ENCODE assay signal across 2 cellular contexts in the genomic region with DNA sequence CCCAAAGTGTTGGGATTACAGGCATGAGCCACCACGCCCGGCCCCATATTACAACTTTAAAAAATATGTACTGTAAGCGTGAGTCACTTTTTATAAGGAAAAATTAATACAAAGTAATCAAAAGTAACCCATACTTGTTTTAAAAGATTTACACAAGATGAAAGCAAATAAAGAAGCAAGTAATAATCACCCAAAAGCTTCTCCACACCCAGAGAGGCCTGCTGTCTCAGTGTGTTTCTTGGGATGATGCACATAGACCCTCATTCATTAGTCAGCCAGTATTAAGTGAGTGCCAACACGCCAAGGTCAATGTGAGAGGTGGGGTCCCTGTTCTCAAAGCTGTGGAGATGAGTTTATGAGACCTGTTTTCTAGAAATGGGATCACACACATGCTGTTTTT.
TF ChIP-seq lines count a peak whose summit lies in the region.

No MANE protein-coding gene starts in this region.

TF ChIP-seq in A549, 52 proteins besides CTCF, POLR2A, EP300 and RAD21 (continued from another document):
- TF ChIP-seq, protein P1, sequence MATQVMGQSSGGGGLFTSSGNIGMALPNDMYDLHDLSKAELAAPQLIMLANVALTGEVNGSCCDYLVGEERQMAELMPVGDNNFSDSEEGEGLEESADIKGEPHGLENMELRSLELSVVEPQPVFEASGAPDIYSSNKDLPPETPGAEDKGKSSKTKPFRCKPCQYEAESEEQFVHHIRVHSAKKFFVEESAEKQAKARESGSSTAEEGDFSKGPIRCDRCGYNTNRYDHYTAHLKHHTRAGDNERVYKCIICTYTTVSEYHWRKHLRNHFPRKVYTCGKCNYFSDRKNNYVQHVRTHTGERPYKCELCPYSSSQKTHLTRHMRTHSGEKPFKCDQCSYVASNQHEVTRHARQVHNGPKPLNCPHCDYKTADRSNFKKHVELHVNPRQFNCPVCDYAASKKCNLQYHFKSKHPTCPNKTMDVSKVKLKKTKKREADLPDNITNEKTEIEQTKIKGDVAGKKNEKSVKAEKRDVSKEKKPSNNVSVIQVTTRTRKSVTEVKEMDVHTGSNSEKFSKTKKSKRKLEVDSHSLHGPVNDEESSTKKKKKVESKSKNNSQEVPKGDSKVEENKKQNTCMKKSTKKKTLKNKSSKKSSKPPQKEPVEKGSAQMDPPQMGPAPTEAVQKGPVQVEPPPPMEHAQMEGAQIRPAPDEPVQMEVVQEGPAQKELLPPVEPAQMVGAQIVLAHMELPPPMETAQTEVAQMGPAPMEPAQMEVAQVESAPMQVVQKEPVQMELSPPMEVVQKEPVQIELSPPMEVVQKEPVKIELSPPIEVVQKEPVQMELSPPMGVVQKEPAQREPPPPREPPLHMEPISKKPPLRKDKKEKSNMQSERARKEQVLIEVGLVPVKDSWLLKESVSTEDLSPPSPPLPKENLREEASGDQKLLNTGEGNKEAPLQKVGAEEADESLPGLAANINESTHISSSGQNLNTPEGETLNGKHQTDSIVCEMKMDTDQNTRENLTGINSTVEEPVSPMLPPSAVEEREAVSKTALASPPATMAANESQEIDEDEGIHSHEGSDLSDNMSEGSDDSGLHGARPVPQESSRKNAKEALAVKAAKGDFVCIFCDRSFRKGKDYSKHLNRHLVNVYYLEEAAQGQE (IDR thresholded peaks at IDR 0.05), result no peak
- TF ChIP-seq FOSL2 (IDR thresholded peaks at IDR 0.05) (no peak), FOSL2 (CRISPR knock-in tag; IDR thresholded peaks at IDR 0.05) (peak; percentile 21; the same call in 1 of the 2 replicates)

TF ChIP-seq in IMR-90, 13 proteins besides CTCF, POLR2A, EP300 and RAD21 (continued from another document):
- TF ChIP-seq, protein P2, sequence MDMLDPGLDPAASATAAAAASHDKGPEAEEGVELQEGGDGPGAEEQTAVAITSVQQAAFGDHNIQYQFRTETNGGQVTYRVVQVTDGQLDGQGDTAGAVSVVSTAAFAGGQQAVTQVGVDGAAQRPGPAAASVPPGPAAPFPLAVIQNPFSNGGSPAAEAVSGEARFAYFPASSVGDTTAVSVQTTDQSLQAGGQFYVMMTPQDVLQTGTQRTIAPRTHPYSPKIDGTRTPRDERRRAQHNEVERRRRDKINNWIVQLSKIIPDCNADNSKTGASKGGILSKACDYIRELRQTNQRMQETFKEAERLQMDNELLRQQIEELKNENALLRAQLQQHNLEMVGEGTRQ (IDR thresholded peaks at IDR 0.05; ENCODE audit: low read depth, low read length), result no peak
- TF ChIP-seq SMC3 (IDR thresholded peaks at IDR 0.05; ENCODE audit: low read depth, low read length) (no peak), MAZ (IDR thresholded peaks at IDR 0.05; ENCODE audit: borderline replicate concordance, low read depth, low read length) (no peak)
